ENCODE assay signal across 1 cellular context in the genomic region with DNA sequence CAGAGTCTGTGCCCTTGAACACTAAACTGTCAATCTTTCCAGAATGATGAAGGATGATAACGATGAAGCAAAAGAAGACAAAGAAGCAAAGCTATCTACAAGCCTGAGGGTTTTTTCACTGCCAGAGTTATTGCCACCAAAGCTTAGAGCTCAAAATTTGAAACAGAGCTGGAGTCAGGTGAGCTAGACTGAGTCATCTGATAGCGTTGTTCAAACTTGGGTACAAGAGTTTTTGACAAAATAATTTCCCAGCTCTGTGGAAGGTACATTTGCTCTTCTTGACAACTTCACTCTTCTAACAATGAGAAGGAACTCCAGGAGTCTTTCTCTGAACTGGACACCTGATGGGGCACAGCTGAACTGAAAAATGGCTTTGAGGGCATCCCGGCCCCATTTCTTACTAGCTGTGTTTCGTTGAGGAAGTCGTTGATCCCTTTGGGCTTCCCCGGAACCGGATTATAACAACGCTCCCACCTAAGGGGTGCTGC.
TF ChIP-seq lines count a peak whose summit lies in the region.

No MANE protein-coding gene starts in this region.

TF ChIP-seq in GM12878, 131 proteins besides CTCF, POLR2A, EP300 and RAD21 (continued from another document):
- no peak for TF ChIP-seq PRDM15 (CRISPR knock-in tag; IDR thresholded peaks at IDR 0.05)
- TF ChIP-seq HSF1 (IDR thresholded peaks at IDR 0.05; ENCODE audit: low read depth, low read length) = no peak
- no peak for TF ChIP-seq RELA (IDR thresholded peaks at IDR 0.05; ENCODE audit: borderline replicate concordance, partially characterized antibody)
- no peak for TF ChIP-seq POU2F2 (IDR thresholded peaks at IDR 0.05; ENCODE audit: borderline replicate concordance, low read depth, low read length)
- no peak for TF ChIP-seq NBN (IDR thresholded peaks at IDR 0.05)
- TF ChIP-seq GATAD2B (conservative IDR thresholded peaks at IDR 0.05; ENCODE audit: low read depth) = no peak
- TF ChIP-seq STAT3 (IDR thresholded peaks at IDR 0.05; ENCODE audit: low read depth, low read length) = no peak
- no peak for TF ChIP-seq TCF12 (IDR thresholded peaks at IDR 0.05; ENCODE audit: low read depth, low read length)
- TF ChIP-seq ATF7 (IDR thresholded peaks at IDR 0.05; ENCODE audit: low read depth) = no peak
- no peak for TF ChIP-seq STAT1 (conservative IDR thresholded peaks at IDR 0.05)
- TF ChIP-seq CEBPZ (IDR thresholded peaks at IDR 0.05; ENCODE audit: low read depth, low read length) = no peak
- no peak for TF ChIP-seq ZNF24 (IDR thresholded peaks at IDR 0.05)
- TF ChIP-seq NFIC (IDR thresholded peaks at IDR 0.05; ENCODE audit: low read depth, low read length) = 0 out of 2 replicates have a peak, but pooled peaks have one; percentile 7
- peak; percentile 63 for TF ChIP-seq RAD51 (IDR thresholded peaks at IDR 0.05)
- 0 out of 2 replicates have a peak, but pooled peaks have one; percentile 36 for TF ChIP-seq GABPA (IDR thresholded peaks at IDR 0.05; ENCODE audit: low read depth)
- TF ChIP-seq CHD2 (IDR thresholded peaks at IDR 0.05; ENCODE audit: borderline replicate concordance, low read depth, low read length) = no peak
TF ChIP-seq in GM12878: peak in this region for 4.
